Comparison of ENCODE assay signal across 16 cellular contexts in genomic region chr9:89528540-89528939, GRCh38. TPM values are rescaled to one million over a fixed set of nuclear protein-coding genes. Genes with fewer than 3 reads are reported as not detected.
DNase-seq lines count a peak whose midpoint lies in the region; ATAC-seq and TF ChIP-seq lines count a peak whose summit lies in the region.
"Had no signal": no experiment of that assay in that cellular context is flagged by ENCODE, and none has a peak within 500 bp of the region (broad histone marks: within the 10 kb centered on the region; RNA-seq: fewer than 3 reads in every experiment).

No MANE protein-coding gene starts in this region.

- no peak overlapping the region for H3K9ac ChIP-seq in SK-N-SH

- TF ChIP-seq EP300 in SK-N-SH (IDR thresholded peaks at IDR 0.05; ENCODE audit: borderline replicate concordance in 1 of 2, low read depth in 1 of 2, low read length in 1 of 2): no peak

- no peaks in the 10 kb centered on the region for H3K36me3 ChIP-seq in SK-N-SH (replicated peaks in 1 of 2; ENCODE audit: control insufficient read depth in 1 of 2, insufficient read depth in 2 of 2, low read length in 1 of 2)
- no peaks in the 10 kb centered on the region for H3K36me3 ChIP-seq in neutrophil
- H3K36me3 ChIP-seq: HAP-1, thyroid gland had no signal

- no peak for DNase-seq in SK-N-SH
- peak; percentile 36 for DNase-seq in NCI-H146 (lab: John Stamatoyannopoulos, UW)
- DNase-seq in COR-L47 (lab: John Stamatoyannopoulos, UW): no peak
- DNase-seq: activated CD4-positive, CD25-positive, alpha-beta regulatory T cell; foreskin melanocyte; NCI-H1092 treated with DMSO at 0.1 percent for 48 hours; NCI-H82; right cardiac atrium; thyroid gland had no signal

- H3K9me3 ChIP-seq in SK-N-SH: no peaks in the 10 kb centered on the region
- H3K9me3 ChIP-seq in neutrophil: no peaks in the 10 kb centered on the region
- H3K9me3 ChIP-seq: HAP-1, thyroid gland had no signal

- CTCF ChIA-PET in SK-N-SH (lab: Yijun Ruan, JAX): interaction anchor here (0.8 to 2.7 kb wide), 3 partner anchors 20 to 69 kb away, joined by 3 to 13 read pairs (median 3); no protein-coding TSS in a partner anchor

- H3K27ac ChIP-seq in SK-N-SH (ENCODE audit: low read depth in 2 of 2, low read length in 1 of 2): no peak overlapping the region
- H3K27ac ChIP-seq in neutrophil: peak overlapping the region; percentile 92
- H3K27ac ChIP-seq: coronary artery, thyroid gland had no signal

- H3F3A ChIP-seq in SK-N-SH (replicated peaks; ENCODE audit: insufficient read depth): no peaks in the 10 kb centered on the region

- H3K79me2 ChIP-seq in SK-N-SH (ENCODE audit: insufficient read depth): no peaks in the 10 kb centered on the region

- H3K27ac Mint-ChIP-seq in dendritic cell treated with granulocyte-macrophage colony-stimulating factor and Interleukin-4, amounts not matched to agents 40 ng/mL and 50 ng/mL, for 4 days: peak overlapping the region; percentile 65
- no peak overlapping the region for H3K27ac Mint-ChIP-seq in stimulated activated memory B cell treated with anti-CD40 and anti-IgM and Interleukin-4, amounts not matched to agents 10 μg/mL and 1 μg/mL and 100 μg/mL, for 72 hours

- ATAC-seq in SK-N-SH treated with all-trans-retinoic acid at 6 μM for 48 hours (peak; percentile 58; the same call in 1 of the 3 replicates), HG03342 (IDR thresholded peaks at IDR 0.05; ENCODE audit: unreplicated experiment) (no peak)
- ATAC-seq in stimulated activated memory B cell treated with anti-CD40 and anti-IgM and Interleukin-4, amounts not matched to agents 10 μg/mL and 1 μg/mL and 100 μg/mL, for 72 hours: no peak
- ATAC-seq: right cardiac atrium had no signal

- WGBS in SK-N-SH (ENCODE audit: low lambda C conversion rate): 17% methylated on average over 5 of the region's 6 CpGs

- no peaks in the 10 kb centered on the region for H3K9me2 ChIP-seq in SK-N-SH

- H3K36me3 Mint-ChIP-seq in dendritic cell treated with granulocyte-macrophage colony-stimulating factor and Interleukin-4, amounts not matched to agents 40 ng/mL and 50 ng/mL, for 4 days (ENCODE audit: low read depth): no peaks in the 10 kb centered on the region
- no peaks in the 10 kb centered on the region for H3K36me3 Mint-ChIP-seq in stimulated activated memory B cell treated with anti-CD40 and anti-IgM and Interleukin-4, amounts not matched to agents 10 μg/mL and 1 μg/mL and 100 μg/mL, for 72 hours

- H3K4me1 Mint-ChIP-seq in dendritic cell treated with granulocyte-macrophage colony-stimulating factor and Interleukin-4, amounts not matched to agents 40 ng/mL and 50 ng/mL, for 4 days (ENCODE audit: low read depth): peaks cover 97% of the 10 kb centered on the region
- peaks cover 15% of the 10 kb centered on the region for H3K4me1 Mint-ChIP-seq in stimulated activated memory B cell treated with anti-CD40 and anti-IgM and Interleukin-4, amounts not matched to agents 10 μg/mL and 1 μg/mL and 100 μg/mL, for 72 hours

- H3K4me3 ChIP-seq in SK-N-SH (ENCODE audit: low read depth in 2 of 2, low read length in 1 of 2) (no peak overlapping the region), neutrophil (ENCODE audit: low read depth in 1 of 2, low read length in 1 of 2) (peak overlapping the region in 1 of 2 experiments; percentile 55)
- H3K4me3 ChIP-seq: coronary artery, HAP-1, thyroid gland had no signal

- POLR2A ChIA-PET in SK-N-SH (lab: Yijun Ruan, JAX): no interaction called here

- peaks cover 0 to 4% of the 10 kb centered on the region in 2 experiments; a peak in 1 of 4 replicates for H3K4me1 ChIP-seq in SK-N-SH (ENCODE audit: control insufficient read depth in 1 of 2, insufficient read depth in 2 of 2, low read depth in 1 of 2, low read length in 1 of 2)
- peaks cover 85 to 98% of the 10 kb centered on the region in 2 experiments for H3K4me1 ChIP-seq in neutrophil (ENCODE audit: control insufficient read depth in 1 of 2, insufficient read depth in 1 of 2, low read depth in 1 of 2, low read length in 1 of 2)
- H3K4me1 ChIP-seq: HAP-1, thyroid gland had no signal

- no peak for TF ChIP-seq RAD21 in SK-N-SH (IDR thresholded peaks at IDR 0.05; ENCODE audit: low read length)

- H3K4me3 Mint-ChIP-seq in dendritic cell treated with granulocyte-macrophage colony-stimulating factor and Interleukin-4, amounts not matched to agents 40 ng/mL and 50 ng/mL, for 4 days: no peak overlapping the region
- H3K4me3 Mint-ChIP-seq in stimulated activated memory B cell treated with anti-CD40 and anti-IgM and Interleukin-4, amounts not matched to agents 10 μg/mL and 1 μg/mL and 100 μg/mL, for 72 hours: no peak overlapping the region

- peaks cover 12% of the 10 kb centered on the region for H3K9me3 Mint-ChIP-seq in dendritic cell treated with granulocyte-macrophage colony-stimulating factor and Interleukin-4, amounts not matched to agents 40 ng/mL and 50 ng/mL, for 4 days
- H3K9me3 Mint-ChIP-seq in stimulated activated memory B cell treated with anti-CD40 and anti-IgM and Interleukin-4, amounts not matched to agents 10 μg/mL and 1 μg/mL and 100 μg/mL, for 72 hours: peaks cover 2% of the 10 kb centered on the region

- peaks cover 16% of the 10 kb centered on the region for H3K27me3 Mint-ChIP-seq in dendritic cell treated with granulocyte-macrophage colony-stimulating factor and Interleukin-4, amounts not matched to agents 40 ng/mL and 50 ng/mL, for 4 days
- no peaks in the 10 kb centered on the region for H3K27me3 Mint-ChIP-seq in stimulated activated memory B cell treated with anti-CD40 and anti-IgM and Interleukin-4, amounts not matched to agents 10 μg/mL and 1 μg/mL and 100 μg/mL, for 72 hours

- H3K27me3 ChIP-seq in SK-N-SH (ENCODE audit: insufficient read depth) (no peaks in the 10 kb centered on the region), neutrophil (no peaks in the 10 kb centered on the region)
- H3K27me3 ChIP-seq: thyroid gland had no signal

- no peaks in the 10 kb centered on the region for H4K20me1 ChIP-seq in SK-N-SH (ENCODE audit: insufficient read depth)

- no peak overlapping the region for H3K4me2 ChIP-seq in SK-N-SH

- H2AFZ ChIP-seq in SK-N-SH (ENCODE audit: low read depth): no peak overlapping the region

- TF ChIP-seq CTCF in SK-N-SH (IDR thresholded peaks at IDR 0.05): no peak
- no peak for TF ChIP-seq CTCF in neutrophil (IDR thresholded peaks at IDR 0.05)

- intact Hi-C loops in dendritic cell treated with granulocyte-macrophage colony-stimulating factor and Interleukin-4, amounts not matched to agents 40 ng/mL and 50 ng/mL, for 4 days (cut with micrococcal nuclease): no loop called here

TF ChIP-seq in SK-N-SH treated with all-trans-retinoic acid at 6 μM for 48 hours, 23 proteins besides CTCF, POLR2A, EP300 and RAD21:
- TF ChIP-seq ZC3H10 (CRISPR knock-in tag; IDR thresholded peaks at IDR 0.05): no peak
TF ChIP-seq in SK-N-SH treated with all-trans-retinoic acid at 6 μM for 48 hours: peak in this region for 0.

TF ChIP-seq in SK-N-SH, 30 proteins besides CTCF, POLR2A, EP300 and RAD21 (continues in another document):
- TF ChIP-seq ELF1 (IDR thresholded peaks at IDR 0.05) (no peak), EZH2phosphoT487 (IDR thresholded peaks at IDR 0.05; ENCODE audit: borderline replicate concordance, low read depth) (no peak), FOSL2 (IDR thresholded peaks at IDR 0.05; ENCODE audit: borderline replicate concordance, low read depth) (no peak), RXRA (IDR thresholded peaks at IDR 0.05; ENCODE audit: borderline replicate concordance, low read depth) (no peak), RFX5 (IDR thresholded peaks at IDR 0.05; ENCODE audit: low read length) (no peak), REST (IDR thresholded peaks at IDR 0.05; ENCODE audit: low read depth, low read length) (no peak), YY1 (IDR thresholded peaks at IDR 0.05; ENCODE audit: low read depth) (no peak)
- TF ChIP-seq, protein P1, sequence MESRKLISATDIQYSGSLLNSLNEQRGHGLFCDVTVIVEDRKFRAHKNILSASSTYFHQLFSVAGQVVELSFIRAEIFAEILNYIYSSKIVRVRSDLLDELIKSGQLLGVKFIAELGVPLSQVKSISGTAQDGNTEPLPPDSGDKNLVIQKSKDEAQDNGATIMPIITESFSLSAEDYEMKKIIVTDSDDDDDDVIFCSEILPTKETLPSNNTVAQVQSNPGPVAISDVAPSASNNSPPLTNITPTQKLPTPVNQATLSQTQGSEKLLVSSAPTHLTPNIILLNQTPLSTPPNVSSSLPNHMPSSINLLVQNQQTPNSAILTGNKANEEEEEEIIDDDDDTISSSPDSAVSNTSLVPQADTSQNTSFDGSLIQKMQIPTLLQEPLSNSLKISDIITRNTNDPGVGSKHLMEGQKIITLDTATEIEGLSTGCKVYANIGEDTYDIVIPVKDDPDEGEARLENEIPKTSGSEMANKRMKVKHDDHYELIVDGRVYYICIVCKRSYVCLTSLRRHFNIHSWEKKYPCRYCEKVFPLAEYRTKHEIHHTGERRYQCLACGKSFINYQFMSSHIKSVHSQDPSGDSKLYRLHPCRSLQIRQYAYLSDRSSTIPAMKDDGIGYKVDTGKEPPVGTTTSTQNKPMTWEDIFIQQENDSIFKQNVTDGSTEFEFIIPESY (IDR thresholded peaks at IDR 0.05; ENCODE audit: borderline replicate concordance, low read depth): no peak

RNA-seq across cellular contexts. Expression of gene SEMA4D, which starts 30.6 kb away (rescaled TPM):
- 2.1 and 4.8 TPM in 2 replicates for polyA plus RNA-seq in SK-N-SH (2012; rRNA removed)
- 2.4 and 3.7 TPM in 2 replicates for polyA plus RNA-seq in SK-N-SH (2012; cell fraction: cytosol; rRNA removed)
- 12.9 and 17.9 TPM in 2 replicates for polyA plus RNA-seq in SK-N-SH (2012; cell fraction: nucleus; rRNA removed)
